Comparison of ENCODE assay signal across 10 cellular contexts in genomic region chr6:134555672-134556071, GRCh38.
"Had no signal": no experiment of that assay in that cellular context is flagged by ENCODE, and none has a peak within 500 bp of the region (broad histone marks: within the 10 kb centered on the region; RNA-seq: fewer than 3 reads in every experiment).

No MANE protein-coding gene starts in this region.

- DNase-seq: GM23248, GOT3, H7, HFFc6, IMR-90, KG1 had no signal

- FAIRE-seq: K562 had no signal

- H3K27ac ChIP-seq: GM23248, HL-60 had no signal

- H3K9me3 ChIP-seq: HAP-1 had no signal

- ATAC-seq: HCT116, K562 had no signal

- H2AFZ ChIP-seq: GM23248 had no signal

- H3K9ac ChIP-seq: GM23248 had no signal

- H3K4me1 ChIP-seq: HAP-1 had no signal

- H3K36me3 ChIP-seq: HAP-1 had no signal

- H3K4me3 ChIP-seq: GM23248, HAP-1, K562 had no signal
